1 cellular context compared by ENCODE assay signal in the genomic region with DNA sequence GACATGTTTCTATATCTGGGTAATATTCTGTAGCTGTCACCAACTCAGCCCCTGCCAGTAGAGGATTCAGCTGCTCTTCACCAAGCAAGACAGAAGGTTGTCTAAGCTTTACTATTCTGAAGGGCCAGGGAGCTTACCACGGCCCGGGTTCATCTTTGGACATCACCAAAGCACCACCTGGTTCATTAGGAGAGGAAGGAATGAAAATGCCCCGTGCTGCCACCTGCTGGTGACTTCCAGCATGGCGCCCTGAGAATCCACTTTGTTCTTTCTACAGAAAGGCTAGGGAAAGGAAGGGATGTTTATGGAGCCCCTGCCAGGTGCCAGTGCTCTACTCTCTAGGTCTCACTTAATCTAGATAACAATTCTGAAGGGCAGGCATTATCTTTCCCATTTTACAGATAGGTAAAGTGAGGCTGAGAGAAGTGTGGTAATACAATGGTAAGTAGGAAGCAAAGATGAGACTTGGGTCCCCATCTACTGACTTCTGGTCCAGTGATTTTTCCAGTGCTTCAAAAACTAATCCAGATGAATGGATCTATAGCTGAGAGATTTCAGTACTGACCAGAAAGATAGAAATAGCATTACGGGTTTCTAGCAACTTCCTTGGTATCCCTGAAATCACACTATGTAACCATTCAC.
TF ChIP-seq lines count a peak whose summit lies in the region.

No MANE protein-coding gene starts in this region.

TF ChIP-seq in endothelial cell of umbilical vein, 7 proteins besides CTCF, POLR2A, EP300 and RAD21 (continued from another document):
- TF ChIP-seq, protein P1, sequence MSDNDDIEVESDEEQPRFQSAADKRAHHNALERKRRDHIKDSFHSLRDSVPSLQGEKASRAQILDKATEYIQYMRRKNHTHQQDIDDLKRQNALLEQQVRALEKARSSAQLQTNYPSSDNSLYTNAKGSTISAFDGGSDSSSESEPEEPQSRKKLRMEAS (IDR thresholded peaks at IDR 0.05; ENCODE audit: insufficient read depth, insufficient read length) = no peak
